Comparison of ENCODE assay signal across 8 cellular contexts in genomic region chr1:26306290-26307221, GRCh38. TPM values are rescaled to one million over a fixed set of nuclear protein-coding genes. Genes with fewer than 3 reads are reported as not detected.
DNase-seq lines count a peak whose midpoint lies in the region; ATAC-seq, FAIRE-seq and TF ChIP-seq lines count a peak whose summit lies in the region.

UBXN11 (minus strand) TSS chr1:26306636; CDS start chr1:26302883, 3,753 bp downstream.

- H3K9me3 ChIP-seq in DOHH2 (ENCODE audit: control insufficient read depth, insufficient read depth, low read length) (no peaks in the 10 kb centered on the region), GM23248 (ENCODE audit: low read depth) (no peaks in the 10 kb centered on the region), Karpas-422 (ENCODE audit: low read length) (no peaks in the 10 kb centered on the region)

- H2AFZ ChIP-seq in GM23248, result peak within 1 kb of the TSS; percentile 95
- peak within 1 kb of the TSS; percentile 36 for H2AFZ ChIP-seq in Karpas-422 (ENCODE audit: low read length)

- peak within 1 kb of the TSS; percentile 95 to 99 (median 98) for H3K27ac Mint-ChIP-seq in naive B cell
- peak within 1 kb of the TSS; percentile 99 for H3K27ac Mint-ChIP-seq in stimulated activated effector memory CD8-positive, alpha-beta T cell treated with anti-CD3 and anti-CD28 coated beads, Interleukin-12 subunit alpha, Interleukin-12 subunit beta, amount 100 ng/mL, for 72 hours

- peak; percentile 56 for FAIRE-seq in RCC 7860 (lab: Jason Lieb, UNC)

- peaks cover 42% of the 10 kb centered on the region for H3K4me1 ChIP-seq in DOHH2 (ENCODE audit: control insufficient read depth, low read length)
- peaks cover 10% of the 10 kb centered on the region for H3K4me1 ChIP-seq in GM23248 (ENCODE audit: insufficient read depth)
- H3K4me1 ChIP-seq in Karpas-422 (ENCODE audit: low read length), result peaks cover 30% of the 10 kb centered on the region

- H3K36me3 ChIP-seq in DOHH2 (ENCODE audit: control insufficient read depth, low read length) (peaks cover 1% of the 10 kb centered on the region; the same call in 1 of the 2 replicates), GM23248 (ENCODE audit: low read depth) (no peaks in the 10 kb centered on the region), Karpas-422 (ENCODE audit: insufficient read depth, low read length) (no peaks in the 10 kb centered on the region)

- in situ Hi-C loops in GM23248 (cut with MboI), result no loop called here

- no peaks in the 10 kb centered on the region for H3K36me3 Mint-ChIP-seq in naive B cell
- no peaks in the 10 kb centered on the region for H3K36me3 Mint-ChIP-seq in stimulated activated effector memory CD8-positive, alpha-beta T cell treated with anti-CD3 and anti-CD28 coated beads, Interleukin-12 subunit alpha, Interleukin-12 subunit beta, amount 100 ng/mL, for 72 hours

- peaks cover 33% of the 10 kb centered on the region for H3K79me2 ChIP-seq in DOHH2 (ENCODE audit: control insufficient read depth, low read length)
- no peaks in the 10 kb centered on the region for H3K79me2 ChIP-seq in GM23248 (ENCODE audit: insufficient read depth)
- peaks cover 28% of the 10 kb centered on the region for H3K79me2 ChIP-seq in Karpas-422 (ENCODE audit: low read length)

- peak; percentile 100 for ATAC-seq in naive B cell (ENCODE audit: low read depth in 2 of 2)
- peak; percentile 100 for ATAC-seq in stimulated activated effector memory CD8-positive, alpha-beta T cell treated with anti-CD3 and anti-CD28 coated beads, Interleukin-12 subunit alpha, Interleukin-12 subunit beta, amount 100 ng/mL, for 72 hours

- H3K27me3 ChIP-seq in DOHH2 (ENCODE audit: control insufficient read depth, low read length), result no peaks in the 10 kb centered on the region
- H3K27me3 ChIP-seq in GM23248 (replicated peaks; ENCODE audit: insufficient read depth), result no peaks in the 10 kb centered on the region
- H3K27me3 ChIP-seq in Karpas-422 (ENCODE audit: low read length), result no peaks in the 10 kb centered on the region

- H4K20me1 ChIP-seq in DOHH2 (ENCODE audit: control insufficient read depth, insufficient read depth, low read depth, low read length), result no peaks in the 10 kb centered on the region
- no peaks in the 10 kb centered on the region for H4K20me1 ChIP-seq in GM23248 (ENCODE audit: insufficient read depth)
- H4K20me1 ChIP-seq in Karpas-422 (ENCODE audit: insufficient read depth, low read depth, low read length), result no peaks in the 10 kb centered on the region

- H3K27ac ChIP-seq in DOHH2 (ENCODE audit: low read depth, low read length), result peak within 1 kb of the TSS; percentile 94
- H3K27ac ChIP-seq in GM23248, result peak within 1 kb of the TSS; percentile 27
- peak within 1 kb of the TSS; percentile 92 for H3K27ac ChIP-seq in Karpas-422 (ENCODE audit: low read length)

- H3K9ac ChIP-seq in GM23248 (peak within 1 kb of the TSS; percentile 86), Karpas-422 (ENCODE audit: low read length) (peak within 1 kb of the TSS; percentile 89)

- H3K4me3 ChIP-seq in DOHH2 (ENCODE audit: low read length), result peak within 1 kb of the TSS; percentile 85
- peak within 1 kb of the TSS; percentile 85 for H3K4me3 ChIP-seq in GM23248
- peak within 1 kb of the TSS; percentile 98 for H3K4me3 ChIP-seq in Karpas-422 (ENCODE audit: low read length)

- peak within 1 kb of the TSS; percentile 93 to 99 (median 98) for H3K4me3 Mint-ChIP-seq in naive B cell
- peak within 1 kb of the TSS; percentile 100 for H3K4me3 Mint-ChIP-seq in stimulated activated effector memory CD8-positive, alpha-beta T cell treated with anti-CD3 and anti-CD28 coated beads, Interleukin-12 subunit alpha, Interleukin-12 subunit beta, amount 100 ng/mL, for 72 hours

- H3K9me2 ChIP-seq in DOHH2 (replicated peaks; ENCODE audit: control insufficient read depth, low read length) (no peaks in the 10 kb centered on the region), GM23248 (ENCODE audit: insufficient read depth) (no peaks in the 10 kb centered on the region), Karpas-422 (replicated peaks; ENCODE audit: insufficient read depth, low read length) (no peaks in the 10 kb centered on the region)

- H3K27me3 Mint-ChIP-seq in naive B cell, result no peaks in the 10 kb centered on the region

- TF ChIP-seq CTCF in DOHH2 (IDR thresholded peaks at IDR 0.05; ENCODE audit: low read depth, low read length, poor library complexity, severe bottlenecking), result no peak

- no peaks in the 10 kb centered on the region for H3K9me3 Mint-ChIP-seq in naive B cell
- H3K9me3 Mint-ChIP-seq in stimulated activated effector memory CD8-positive, alpha-beta T cell treated with anti-CD3 and anti-CD28 coated beads, Interleukin-12 subunit alpha, Interleukin-12 subunit beta, amount 100 ng/mL, for 72 hours, result no peaks in the 10 kb centered on the region

- H3K4me2 ChIP-seq in DOHH2 (ENCODE audit: low read length) (peak within 1 kb of the TSS; percentile 96), GM23248 (ENCODE audit: unreplicated experiment) (peak within 1 kb of the TSS; percentile 93), Karpas-422 (ENCODE audit: low read depth, low read length, poor library complexity, severe bottlenecking) (peak within 1 kb of the TSS; percentile 92)

- peak; percentile 95 for DNase-seq in GM23248
- DNase-seq in Karpas-422, result peak; percentile 98
- peak; percentile 95 for DNase-seq in RCC 7860 (ENCODE audit: low spot score)
- DNase-seq in activated T-cell treated with anti-CD3 and anti-CD28 coated beads, Interleukin-2, amount 50 U/mL, for 48 hours, result peak; percentile 92 to 93
- peak; percentile 85 for DNase-seq in fibroblast of gingiva (ENCODE audit: low read depth)
- DNase-seq in naive B cell, result peak; percentile 93
- DNase-seq in stimulated activated effector memory CD8-positive, alpha-beta T cell treated with anti-CD3 and anti-CD28 coated beads, Interleukin-12 subunit alpha, Interleukin-12 subunit beta, amount 100 ng/mL, for 72 hours (ENCODE audit: low spot score in 2 of 2), result peak; percentile 80 to 94

- H3K4me1 Mint-ChIP-seq in naive B cell, result peaks cover 14 to 32% (median 22%) of the 10 kb centered on the region in 3 donors
- peaks cover 28% of the 10 kb centered on the region for H3K4me1 Mint-ChIP-seq in stimulated activated effector memory CD8-positive, alpha-beta T cell treated with anti-CD3 and anti-CD28 coated beads, Interleukin-12 subunit alpha, Interleukin-12 subunit beta, amount 100 ng/mL, for 72 hours

- WGBS in GM23248 (ENCODE audit: low coverage in 1 of 2, low lambda C conversion rate in 2 of 2, missing lambda C conversion rate in 2 of 2), 2 experiments, result 1 to 2% methylated on average over 48 to 51 of the region's 51 CpGs

- peaks cover 10% of the 10 kb centered on the region for H3F3A ChIP-seq in DOHH2 (ENCODE audit: control insufficient read depth, insufficient read depth)
- peaks cover 16% of the 10 kb centered on the region for H3F3A ChIP-seq in GM23248 (ENCODE audit: insufficient read depth)

RNA-seq across cellular contexts. Expression of gene UBXN11, which starts in this region (rescaled TPM):
- 4.8 and 5.8 TPM in 2 replicates for total RNA-seq in GM23248 (2014; rRNA removed; shearing (Covaris generic))
- polyA plus RNA-seq in GM23248 (2016; fragmentation: Nextera tagmentation; extraction: Ambion mirVana) (11.1 and 12.7 TPM in 2 replicates), naive B cell (ENCODE audit: low read depth in 6 of 6) (10 to 100 TPM in 2 of 6 donors, 1 to 10 TPM in 4; 4.3 to 15.7 (median 6.9) TPM)
- 20.7 and 56.0 TPM in 2 replicates for total RNA-seq in Karpas-422 (2014; rRNA removed; shearing (Covaris generic); ENCODE audit: low replicate concordance)

Comparison
In these comparisons a context has a peak if more than half of its experiments do, and no peak if none do; other contexts are left out.
1. Peak in every context shown above with its lines: DNase-seq, ATAC-seq, H3K4me3 ChIP-seq and H3K27ac ChIP-seq.
2. H3K27ac ChIP-seq: peak in every context shown above with its lines; median percentile 94 in DOHH2; 92 in Karpas-422; 27 in GM23248.